In genomic region chr11:129856036-129856435, GRCh38 we compare ENCODE assay signal across 16 cellular contexts. TPM values are rescaled to one million over a fixed set of nuclear protein-coding genes. Genes with fewer than 3 reads are reported as not detected.
A peak's percentile ranks its signal among the peaks of the same experiment; 100 is the strongest.
DNase-seq lines count a peak whose midpoint lies in the region; ATAC-seq and TF ChIP-seq lines count a peak whose summit lies in the region.
"Had no signal": no experiment of that assay in that cellular context is flagged by ENCODE, and none has a peak within 500 bp of the region (broad histone marks: within the 10 kb centered on the region; RNA-seq: fewer than 3 reads in every experiment).

No MANE protein-coding gene starts in this region.

- POLR2A ChIA-PET in MCF 10A (lab: Yijun Ruan, JAX) (interaction anchor here (1.0 to 1.1 kb wide), 3 partner anchors 9 to 28 kb away, joined by 3 read pairs; no protein-coding TSS in a partner anchor), T-cell (lab: Charles Lee) (no interaction called here)
- POLR2A ChIA-PET in CD4-positive, alpha-beta memory T cell (lab: Charles Lee; ENCODE audit: partially characterized antibody) = interaction anchor here (1.2 to 5.9 kb wide), 5 partner anchors 15 to 147 kb away, joined by 5 to 51 read pairs (median 44); partner anchors contain the start of genes NFRKB, PRDM10 and TMEM45B

- no peak for ATAC-seq in T-cell (replicated peaks in 1 of 4)

- H3K36me3 ChIP-seq in breast epithelium (no peaks in the 10 kb centered on the region), H7 (replicated peaks; ENCODE audit: control insufficient read depth, insufficient read depth, low read length) (no peaks in the 10 kb centered on the region; the same call in 1 of the 2 replicates)
- H3K36me3 ChIP-seq in CD4-positive, alpha-beta memory T cell (ENCODE audit: insufficient read depth, low read length) = no peaks in the 10 kb centered on the region

- H3K27ac Mint-ChIP-seq in MCF 10A (ENCODE audit: low read depth, unreplicated experiment) = no peak overlapping the region
- peak overlapping the region in 5 of 7 donors; percentile 5 to 99 (median 29) for H3K27ac Mint-ChIP-seq in CD4-positive, alpha-beta memory T cell
- H3K27ac Mint-ChIP-seq in T-cell = peak overlapping the region; percentile 29 to 100
- H3K27ac Mint-ChIP-seq: HFFc6 had no signal

- intact Hi-C loops in MCF 10A (cut with micrococcal nuclease) (no loop called here), breast epithelium (cut with DNase I; ENCODE audit: low total_unique reads) (no loop called here)
- intact Hi-C loops in CD4-positive, alpha-beta memory T cell (cut with micrococcal nuclease) = no loop called here

- H3K27me3 Mint-ChIP-seq in MCF 10A (ENCODE audit: insufficient read depth, unreplicated experiment) (no peaks in the 10 kb centered on the region), T-cell (no peaks in the 10 kb centered on the region)
- no peaks in the 10 kb centered on the region for H3K27me3 Mint-ChIP-seq in CD4-positive, alpha-beta memory T cell

- TF ChIP-seq CTCF in MCF 10A (IDR thresholded peaks at IDR 0.05; ENCODE audit: unreplicated experiment) (no peak), breast epithelium (IDR thresholded peaks at IDR 0.05) (no peak)

- H3K27me3 ChIP-seq in breast epithelium (no peaks in the 10 kb centered on the region), H7 (ENCODE audit: control insufficient read depth, insufficient read depth, low read length) (no peaks in the 10 kb centered on the region)
- H3K27me3 ChIP-seq in CD4-positive, alpha-beta memory T cell (ENCODE audit: insufficient read depth, low read length) = no peaks in the 10 kb centered on the region
- H3K27me3 ChIP-seq: BE2C had no signal

- H3K4me1 ChIP-seq in breast epithelium = peaks cover 0 to 16% of the 10 kb centered on the region in 2 donors
- H3K4me1 ChIP-seq in CD4-positive, alpha-beta memory T cell (ENCODE audit: insufficient read depth, low read length) = peaks cover 65% of the 10 kb centered on the region
- H3K4me1 ChIP-seq: BE2C had no signal

- BruUV-seq in MCF 10A (replicated peaks; lab: Mats Ljungman, UMichigan) = no TSS peak

- peaks cover 6% of the 10 kb centered on the region for H3K36me3 Mint-ChIP-seq in MCF 10A (ENCODE audit: insufficient read depth, unreplicated experiment)
- peaks cover 4 to 11% of the 10 kb centered on the region in 2 donors for H3K36me3 Mint-ChIP-seq in CD4-positive, alpha-beta memory T cell
- H3K36me3 Mint-ChIP-seq in T-cell = peaks cover 51% of the 10 kb centered on the region

- DNase-seq in MCF 10A (ENCODE audit: unreplicated experiment) (peak; percentile 20), breast epithelium (ENCODE audit: low spot score in 2 of 2) (no peak), T-cell (no peak), NCI-H2081 (lab: John Stamatoyannopoulos, UW) (no peak), H7 (no peak), NCI-H2196 treated with DMSO at 0.1 percent for 48 hours (lab: John Stamatoyannopoulos, UW; ENCODE audit: unreplicated experiment) (no peak)
- DNase-seq in CD4-positive, alpha-beta memory T cell = no peak
- DNase-seq: BE2C, COR-L47, GF-D8, HCEC 1CT, HFFc6 had no signal

- H3K9me3 Mint-ChIP-seq in MCF 10A (ENCODE audit: unreplicated experiment) (no peaks in the 10 kb centered on the region), T-cell (no peaks in the 10 kb centered on the region)
- no peaks in the 10 kb centered on the region for H3K9me3 Mint-ChIP-seq in CD4-positive, alpha-beta memory T cell
- H3K9me3 Mint-ChIP-seq: CD14-positive monocyte, HFFc6 had no signal

- TF ChIP-seq POLR2A in breast epithelium (IDR thresholded peaks at IDR 0.05) = no peak

- H3K4me3 Mint-ChIP-seq in MCF 10A (ENCODE audit: unreplicated experiment) = no peak overlapping the region
- H3K4me3 Mint-ChIP-seq in CD4-positive, alpha-beta memory T cell = no peak overlapping the region
- H3K4me3 Mint-ChIP-seq in T-cell = no peak overlapping the region
- H3K4me3 Mint-ChIP-seq: CD14-positive monocyte, HFFc6 had no signal

- H3K27ac ChIP-seq in breast epithelium = peak overlapping the region in 1 of 2 donors; percentile 89
- no peak overlapping the region for H3K27ac ChIP-seq in CD4-positive, alpha-beta memory T cell (ENCODE audit: low read depth, low read length)
- H3K27ac ChIP-seq: A549 had no signal

- H3K9me3 ChIP-seq in breast epithelium = no peaks in the 10 kb centered on the region
- no peaks in the 10 kb centered on the region for H3K9me3 ChIP-seq in CD4-positive, alpha-beta memory T cell (ENCODE audit: control insufficient read depth in 1 of 2, low read length in 2 of 2)
- H3K9me3 ChIP-seq: A549, BE2C had no signal

- CTCF ChIA-PET in MCF 10A (lab: Yijun Ruan, JAX) = interaction anchor here (0.6 to 1.1 kb wide), 3 partner anchors 17 to 277 kb away, joined by 3 to 5 read pairs (median 4); no protein-coding TSS in a partner anchor
- CTCF ChIA-PET in CD4-positive, alpha-beta memory T cell (lab: Charles Lee; ENCODE audit: partially characterized antibody) = no interaction called here
- CTCF ChIA-PET in T-cell (lab: Charles Lee) = interaction anchor here in 1 of 2 donors (1.0 kb wide), 1 partner anchor 40 kb away, joined by 3 read pairs; no protein-coding TSS in a partner anchor

- H3K4me3 ChIP-seq in breast epithelium = no peak overlapping the region
- no peak overlapping the region for H3K4me3 ChIP-seq in CD4-positive, alpha-beta memory T cell (ENCODE audit: low read length in 2 of 2)
- H3K4me3 ChIP-seq in H7 (ENCODE audit: insufficient read depth, low read depth, low read length) = no peak overlapping the region
- H3K4me3 ChIP-seq: A549 had no signal

- H3K4me1 Mint-ChIP-seq in MCF 10A (ENCODE audit: insufficient read depth, unreplicated experiment) (peaks cover 37% of the 10 kb centered on the region), T-cell (peaks cover 53 to 78% (median 73%) of the 10 kb centered on the region in 3 donors)
- H3K4me1 Mint-ChIP-seq in CD4-positive, alpha-beta memory T cell = peaks cover 45 to 76% (median 57%) of the 10 kb centered on the region in 4 donors

RNA-seq across cellular contexts. Expression of gene NFRKB, which starts 39.3 kb away (rescaled TPM):
- 34.0 and 37.4 TPM in 2 replicates for total RNA-seq in MCF 10A (2022)
- 10 to 100 TPM; 30.2 to 45.2 (median 44.2) TPM for total RNA-seq in breast epithelium
- 10 to 100 TPM; 91.9 to 94.9 TPM for total RNA-seq in CD4-positive, alpha-beta memory T cell
- 10 to 100 TPM; 18.1 to 34.5 TPM for polyA plus RNA-seq in CD4-positive, alpha-beta memory T cell
- 10 to 100 TPM; 49.7 to 83.9 (median 65.9) TPM for total RNA-seq in T-cell
- 33.4 and 41.1 TPM in 2 replicates for total RNA-seq in H7 (2014; rRNA removed; shearing (Covaris generic))

RNA-seq across cellular contexts. Expression of gene TMEM45B, which starts 40.4 kb away (rescaled TPM):
- total RNA-seq in MCF 10A (2022) (not detected in 2 replicates), breast epithelium (10 to 100 TPM in 1 of 3 donors, 1 to 10 TPM in 1, not detected in 1; 7.3 to 11.8 TPM), T-cell (10 to 100 TPM in 3 of 5 donors, 1 to 10 TPM in 2; 1.4 to 22.7 (median 14.3) TPM)
- total RNA-seq in CD4-positive, alpha-beta memory T cell = 10 to 100 TPM; 30.8 to 34.4 TPM
- 10 to 100 TPM; 14.0 to 21.2 TPM for polyA plus RNA-seq in CD4-positive, alpha-beta memory T cell
- 0.73 TPM in 1 of 2 replicates, not detected in the other for total RNA-seq in H7 (2014; rRNA removed; shearing (Covaris generic))
- total RNA-seq: H1, HFFc6 had no signal
- polyA plus RNA-seq: AG04450 had no signal

Comparison
In these comparisons a context has a peak if more than half of its experiments do, and no peak if none do; other contexts are left out.
1. POLR2A ChIA-PET loops: an anchor here in MCF 10A (1.0 to 1.1 kb wide) and CD4-positive, alpha-beta memory T cell (1.2 to 5.9 kb wide); none called in T-cell.